Comparison of ENCODE assay signal across 9 cellular contexts in the genomic region with DNA sequence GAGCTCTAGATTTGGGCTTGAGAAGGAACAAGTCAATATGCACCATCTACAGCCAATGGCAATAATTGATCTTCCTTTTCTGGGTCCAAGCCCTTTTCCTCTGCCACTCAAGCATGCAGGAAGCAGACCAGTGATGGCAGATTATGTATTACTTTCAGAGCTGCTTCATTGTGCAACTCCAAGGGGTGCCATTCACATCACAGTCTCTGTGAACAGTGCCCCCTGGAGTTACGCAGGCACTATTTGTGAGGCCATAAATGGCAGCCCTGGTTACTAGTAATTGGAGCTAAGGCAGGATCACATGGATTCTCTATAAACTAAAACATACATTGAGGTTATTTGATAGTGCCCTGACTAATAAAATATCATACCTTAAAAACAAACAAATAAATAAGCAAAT.
DNase-seq lines count a peak whose midpoint lies in the region; ATAC-seq and TF ChIP-seq lines count a peak whose summit lies in the region.
"Had no signal": no experiment of that assay in that cellular context is flagged by ENCODE, and none has a peak within 500 bp of the region (broad histone marks: within the 10 kb centered on the region; RNA-seq: fewer than 3 reads in every experiment).

No MANE protein-coding gene starts in this region.

- no peak overlapping the region for H3K27ac ChIP-seq in HCT116 (ENCODE audit: low read depth, low read length)
- H3K27ac ChIP-seq: neutrophil had no signal

- no peak overlapping the region for H3K4me3 ChIP-seq in HCT116 (replicated peaks in 1 of 2; ENCODE audit: low read depth in 1 of 2, low read length in 2 of 2)

- H3K9ac ChIP-seq in HCT116 (ENCODE audit: low read length): no peak overlapping the region

- DNase-seq in HCT116 (ENCODE audit: low read depth, low spot score) (no peak), NCI-H1930 (lab: John Stamatoyannopoulos, UW) (peak; percentile 23 to 65), fibroblast of the conjunctiva (ENCODE audit: low read depth) (peak; percentile 1), NCI-H187 (lab: John Stamatoyannopoulos, UW) (no peak), middle frontal gyrus (ENCODE audit: extremely low spot score, low spot score) (no peak), cerebellar cortex (ENCODE audit: low spot score) (no peak)

- H3K9me3 ChIP-seq in HCT116 (ENCODE audit: control insufficient read depth in 1 of 2, insufficient read depth in 1 of 2, low read depth in 1 of 2, low read length in 2 of 2): no peaks in the 10 kb centered on the region
- H3K9me3 ChIP-seq: neutrophil had no signal

- intact Hi-C loops in HCT116 (cut with micrococcal nuclease): no loop called here

- H2AFZ ChIP-seq in HCT116 (ENCODE audit: low read depth, low read length, poor library complexity, severe bottlenecking): peak overlapping the region; percentile 12

- RAD21 ChIA-PET in HCT116 (lab: Charles Lee; ENCODE audit: low non-redundant PET in 1 of 2, low total read pairs in 2 of 2, uncharacterized antibody in 2 of 2, unreplicated experiment in 2 of 2): no interaction called here

- POLR2A ChIA-PET in HCT116 (lab: Charles Lee): interaction anchor here (0.6 to 1.4 kb wide), 3 partner anchors 12 to 313 kb away, joined by 3 to 5 read pairs (median 3); partner anchors contain the start of gene SLC7A11

- H4K20me1 ChIP-seq in HCT116 (ENCODE audit: insufficient read depth): no peaks in the 10 kb centered on the region

- no TSS peak for BruUV-seq in HCT116 (replicated peaks; lab: Mats Ljungman, UMichigan)

- H3K36me3 ChIP-seq in HCT116 (ENCODE audit: control insufficient read depth in 1 of 2, insufficient read depth in 2 of 2, low read length in 2 of 2): no peaks in the 10 kb centered on the region
- H3K36me3 ChIP-seq: neutrophil had no signal

- peak; percentile 50 for TF ChIP-seq RAD21 in HCT116 (IDR thresholded peaks at IDR 0.05; ENCODE audit: low read depth)

- no peak overlapping the region for H3K4me2 ChIP-seq in HCT116 (ENCODE audit: low read length)

- CTCF ChIA-PET in HCT116 (lab: Charles Lee): interaction anchor here (0.6 to 2.0 kb wide), 17 partner anchors 9 to 735 kb away, joined by 3 to 16 read pairs (median 5); partner anchors contain the start of gene SLC7A11

- 0 out of 4 replicates have a peak, but pooled peaks cover 0 to 4% of the 10 kb centered on the region in 2 experiments for H3K4me1 ChIP-seq in HCT116 (ENCODE audit: control insufficient read depth in 1 of 2, insufficient read depth in 2 of 2, low read length in 2 of 2)

- no peak for TF ChIP-seq POLR2A in HCT116 (IDR thresholded peaks at IDR 0.05; ENCODE audit: borderline replicate concordance, extremely low read depth, insufficient read depth, insufficient read length)

- no peaks in the 10 kb centered on the region for H3K27me3 ChIP-seq in HCT116 (ENCODE audit: insufficient read depth, low read length)
- H3K27me3 ChIP-seq: neutrophil had no signal

- no peaks in the 10 kb centered on the region for H3K79me2 ChIP-seq in HCT116 (ENCODE audit: insufficient read depth, low read length)

- no peaks in the 10 kb centered on the region for H3K9me2 ChIP-seq in HCT116 (ENCODE audit: insufficient read depth)

- TF ChIP-seq CTCF in GM12874 (IDR thresholded peaks at IDR 0.05; ENCODE audit: insufficient read depth, low read depth, low read length) (peak; percentile 39; the same call in 1 of the 2 replicates), HCT116 (IDR thresholded peaks at IDR 0.05 in 2 of 3, conservative IDR thresholded peaks at IDR 0.05 in 1 of 3; ENCODE audit: borderline replicate concordance in 1 of 3, insufficient read depth in 1 of 3, low read depth in 2 of 3, low read length in 2 of 3) (peak; percentile 48 to 54 (median 52); a peak in 4 of 6 replicates)

- ATAC-seq in HCT116 (peak; percentile 62), HG03565 (IDR thresholded peaks at IDR 0.05; ENCODE audit: unreplicated experiment) (no peak)

TF ChIP-seq in HCT116, 20 proteins besides CTCF, POLR2A, EP300 and RAD21:
- TF ChIP-seq ZFX (IDR thresholded peaks at IDR 0.05) (no peak), SIN3A (IDR thresholded peaks at IDR 0.05; ENCODE audit: low read depth) (no peak), ELF1 (IDR thresholded peaks at IDR 0.05; ENCODE audit: borderline replicate concordance, low read depth) (no peak), YY1 (IDR thresholded peaks at IDR 0.05; ENCODE audit: extremely low read depth, insufficient replicate concordance, low read depth, low read length) (peak; percentile 20), ZNF274 (IDR thresholded peaks at IDR 0.05; ENCODE audit: low read depth, low read length) (no peak), EZH2 (IDR thresholded peaks at IDR 0.05) (no peak), JUND (IDR thresholded peaks at IDR 0.05) (no peak), EZH2phosphoT487 (IDR thresholded peaks at IDR 0.05; ENCODE audit: borderline replicate concordance) (no peak), TCF7L2 (IDR thresholded peaks at IDR 0.05; ENCODE audit: borderline replicate concordance, extremely low read depth, insufficient read depth, insufficient read length) (no peak), SP1 (IDR thresholded peaks at IDR 0.05; ENCODE audit: low read depth) (no peak), CEBPB (IDR thresholded peaks at IDR 0.05; ENCODE audit: low read depth) (peak; percentile 78), POLR2AphosphoS5 (IDR thresholded peaks at IDR 0.05; ENCODE audit: low read depth, low read length) (no peak), EGR1 (IDR thresholded peaks at IDR 0.05; ENCODE audit: low read depth) (no peak), SRF (IDR thresholded peaks at IDR 0.05; ENCODE audit: low read depth) (peak; percentile 64; the same call in 1 of the 2 replicates), ZBTB33 (IDR thresholded peaks at IDR 0.05; ENCODE audit: extremely low read depth, insufficient replicate concordance, low read length) (no peak), CBX3 (IDR thresholded peaks at IDR 0.05; ENCODE audit: low read depth) (peak; percentile 46; the same call in 1 of the 2 replicates), FOSL1 (IDR thresholded peaks at IDR 0.05; ENCODE audit: low read depth) (no peak), ATF3 (IDR thresholded peaks at IDR 0.05) (no peak)
- TF ChIP-seq, protein P1, sequence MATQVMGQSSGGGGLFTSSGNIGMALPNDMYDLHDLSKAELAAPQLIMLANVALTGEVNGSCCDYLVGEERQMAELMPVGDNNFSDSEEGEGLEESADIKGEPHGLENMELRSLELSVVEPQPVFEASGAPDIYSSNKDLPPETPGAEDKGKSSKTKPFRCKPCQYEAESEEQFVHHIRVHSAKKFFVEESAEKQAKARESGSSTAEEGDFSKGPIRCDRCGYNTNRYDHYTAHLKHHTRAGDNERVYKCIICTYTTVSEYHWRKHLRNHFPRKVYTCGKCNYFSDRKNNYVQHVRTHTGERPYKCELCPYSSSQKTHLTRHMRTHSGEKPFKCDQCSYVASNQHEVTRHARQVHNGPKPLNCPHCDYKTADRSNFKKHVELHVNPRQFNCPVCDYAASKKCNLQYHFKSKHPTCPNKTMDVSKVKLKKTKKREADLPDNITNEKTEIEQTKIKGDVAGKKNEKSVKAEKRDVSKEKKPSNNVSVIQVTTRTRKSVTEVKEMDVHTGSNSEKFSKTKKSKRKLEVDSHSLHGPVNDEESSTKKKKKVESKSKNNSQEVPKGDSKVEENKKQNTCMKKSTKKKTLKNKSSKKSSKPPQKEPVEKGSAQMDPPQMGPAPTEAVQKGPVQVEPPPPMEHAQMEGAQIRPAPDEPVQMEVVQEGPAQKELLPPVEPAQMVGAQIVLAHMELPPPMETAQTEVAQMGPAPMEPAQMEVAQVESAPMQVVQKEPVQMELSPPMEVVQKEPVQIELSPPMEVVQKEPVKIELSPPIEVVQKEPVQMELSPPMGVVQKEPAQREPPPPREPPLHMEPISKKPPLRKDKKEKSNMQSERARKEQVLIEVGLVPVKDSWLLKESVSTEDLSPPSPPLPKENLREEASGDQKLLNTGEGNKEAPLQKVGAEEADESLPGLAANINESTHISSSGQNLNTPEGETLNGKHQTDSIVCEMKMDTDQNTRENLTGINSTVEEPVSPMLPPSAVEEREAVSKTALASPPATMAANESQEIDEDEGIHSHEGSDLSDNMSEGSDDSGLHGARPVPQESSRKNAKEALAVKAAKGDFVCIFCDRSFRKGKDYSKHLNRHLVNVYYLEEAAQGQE (IDR thresholded peaks at IDR 0.05; ENCODE audit: low read depth): no peak
- TF ChIP-seq, protein P2, sequence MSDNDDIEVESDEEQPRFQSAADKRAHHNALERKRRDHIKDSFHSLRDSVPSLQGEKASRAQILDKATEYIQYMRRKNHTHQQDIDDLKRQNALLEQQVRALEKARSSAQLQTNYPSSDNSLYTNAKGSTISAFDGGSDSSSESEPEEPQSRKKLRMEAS (IDR thresholded peaks at IDR 0.05): no peak

Comparison
In these comparisons a context has a peak if more than half of its experiments do, and no peak if none do; other contexts are left out.
1. DNase-seq: peak in NCI-H1930 (2 of 2) and fibroblast of the conjunctiva (single experiment); none in HCT116 (single experiment), NCI-H187 (0 of 2), middle frontal gyrus (single experiment) and cerebellar cortex (single experiment).